ENCODE assay signal across 13 cellular contexts in genomic region chr10:128316925-128317324, GRCh38.
DNase-seq lines count a peak whose midpoint lies in the region; ATAC-seq lines count a peak whose summit lies in the region.
"Had no signal": no experiment of that assay in that cellular context is flagged by ENCODE, and none has a peak within 500 bp of the region (broad histone marks: within the 10 kb centered on the region; RNA-seq: fewer than 3 reads in every experiment).

No MANE protein-coding gene starts in this region.

- H2BK15ac ChIP-seq in neuronal stem cell (ENCODE audit: low read length) = no peak overlapping the region

- H3K4me1 ChIP-seq in NT2/D1 (ENCODE audit: insufficient read depth, insufficient read length) (no peaks in the 10 kb centered on the region), neuronal stem cell (ENCODE audit: control insufficient read depth in 2 of 2, insufficient read depth in 1 of 2, low read depth in 1 of 2, low read length in 2 of 2) (peaks cover 0 to 6% of the 10 kb centered on the region in 2 donors)
- H3K4me1 ChIP-seq: HAP-1 had no signal

- no peak for ATAC-seq in HG02970 (IDR thresholded peaks at IDR 0.05; ENCODE audit: low FRiP score, unreplicated experiment)
- no peak for ATAC-seq in GM19351 (IDR thresholded peaks at IDR 0.05; ENCODE audit: unreplicated experiment)

- no peak overlapping the region for H2BK120ac ChIP-seq in neuronal stem cell (ENCODE audit: low read depth, low read length)

- no peak overlapping the region for H3K4ac ChIP-seq in neuronal stem cell (ENCODE audit: low read length)

- H4K8ac ChIP-seq in neuronal stem cell (ENCODE audit: low read depth, low read length) = no peak overlapping the region

- no peak overlapping the region for H3K4me3 ChIP-seq in NT2/D1 (ENCODE audit: insufficient read length, low read depth)
- H3K4me3 ChIP-seq in neuronal stem cell (ENCODE audit: low read length in 2 of 2) = no peak overlapping the region
- H3K4me3 ChIP-seq: BLaER1 treated with 17β-estradiol and CSF1 and Interleukin-3, amounts not matched to agents 10 nM and 100 nM; HAP-1 had no signal

- H2AFZ ChIP-seq in neuronal stem cell (ENCODE audit: low read length) = peak overlapping the region; percentile 49

- H3K4me2 ChIP-seq in neuronal stem cell (ENCODE audit: insufficient read depth, low read length, poor library complexity, severe bottlenecking) = no peak overlapping the region
- H3K4me2 ChIP-seq: BLaER1 treated with 17β-estradiol and CSF1 and Interleukin-3, amounts not matched to agents 10 nM and 100 nM had no signal

- peak overlapping the region; percentile 59 for H3K23ac ChIP-seq in neuronal stem cell (ENCODE audit: low read depth, low read length, poor library complexity)

- H3K9ac ChIP-seq in NT2/D1 (ENCODE audit: insufficient read length, low read depth) (no peak overlapping the region), neuronal stem cell (ENCODE audit: low read depth, low read length, poor library complexity) (peak overlapping the region; percentile 32)
- H3K9ac ChIP-seq: BLaER1 treated with 17β-estradiol and CSF1 and Interleukin-3, amounts not matched to agents 10 nM and 100 nM had no signal

- no peak overlapping the region for H4K91ac ChIP-seq in neuronal stem cell (ENCODE audit: low read depth, low read length, poor library complexity)

- WGBS in neuronal stem cell (ENCODE audit: extremely low coverage in 2 of 2, insufficient read length in 2 of 2, insufficient replicate concordance in 1 of 2), 2 donors = no CpG with 5 or more reads among the region's 7 CpGs

- peak overlapping the region; percentile 41 for H2AK5ac ChIP-seq in neuronal stem cell (ENCODE audit: low read depth, low read length)

- no peak overlapping the region for H2BK12ac ChIP-seq in neuronal stem cell (ENCODE audit: low read length)

- H3K27ac ChIP-seq in neuronal stem cell (replicated peaks; ENCODE audit: low read length) = no peak overlapping the region
- H3K27ac ChIP-seq: BLaER1 treated with 17β-estradiol and CSF1 and Interleukin-3, amounts not matched to agents 10 nM and 100 nM had no signal

- H3K27me3 ChIP-seq in NT2/D1 (ENCODE audit: insufficient read depth, insufficient read length) = no peaks in the 10 kb centered on the region
- no peaks in the 10 kb centered on the region for H3K27me3 ChIP-seq in neuronal stem cell (ENCODE audit: control insufficient read depth in 3 of 3, insufficient read depth in 3 of 3, low read depth in 1 of 3, low read length in 3 of 3)
- H3K27me3 ChIP-seq: BLaER1 treated with 17β-estradiol and CSF1 and Interleukin-3, amounts not matched to agents 10 nM and 100 nM had no signal

- H2BK5ac ChIP-seq in neuronal stem cell (ENCODE audit: low read length) = no peak overlapping the region

- no peaks in the 10 kb centered on the region for H3K79me1 ChIP-seq in neuronal stem cell (ENCODE audit: low read depth, low read length)

- no peaks in the 10 kb centered on the region for H3K36me3 ChIP-seq in NT2/D1 (ENCODE audit: insufficient read depth, insufficient read length, low read length)
- no peaks in the 10 kb centered on the region for H3K36me3 ChIP-seq in neuronal stem cell (replicated peaks in 1 of 2; ENCODE audit: control insufficient read depth in 2 of 2, insufficient read depth in 2 of 2, low read length in 2 of 2)
- H3K36me3 ChIP-seq: HAP-1 had no signal

- H3K18ac ChIP-seq in neuronal stem cell (ENCODE audit: low read length) = peak overlapping the region; percentile 74

- H3K9me3 ChIP-seq in NT2/D1 (ENCODE audit: insufficient read depth, low read length) (no peaks in the 10 kb centered on the region), neuronal stem cell (replicated peaks in 1 of 2; ENCODE audit: control insufficient read depth in 2 of 2, insufficient read depth in 1 of 2, low read depth in 1 of 2, low read length in 2 of 2) (no peaks in the 10 kb centered on the region)
- H3K9me3 ChIP-seq: BLaER1 treated with 17β-estradiol and CSF1 and Interleukin-3, amounts not matched to agents 10 nM and 100 nM; HAP-1 had no signal

- in situ Hi-C loops in ACHN (cut with HindIII; ENCODE audit: low pct_ligation_motif_present, low pct_unique_long_range_greater_than_20kb, low sequenced_read_pairs) = no loop called here

- peak overlapping the region; percentile 97 for H3K14ac ChIP-seq in neuronal stem cell (ENCODE audit: low read length)

- DNase-seq in ELF-1 (ENCODE audit: low read depth, low spot score) (peak; percentile 37), NT2/D1 (ENCODE audit: low read depth, low spot score) (peak; percentile 6), iPS-NIHi7 (ENCODE audit: extremely low spot score) (peak; percentile 30), neuronal stem cell (ENCODE audit: low spot score) (no peak), ACHN (no peak), nucleus accumbens (lab: John Stamatoyannopoulos, UW) (no peak)
- DNase-seq: 8988T; CD4-positive, CD25-positive, alpha-beta regulatory T cell; DMS79 had no signal

Comparison
In these comparisons a context has a peak if more than half of its experiments do, and no peak if none do; other contexts are left out.
1. DNase-seq: peak in ELF-1 (single experiment), NT2/D1 (single experiment) and iPS-NIHi7 (single experiment); none in neuronal stem cell (single experiment), ACHN (single experiment) and nucleus accumbens (0 of 56).